8 cellular contexts compared by ENCODE assay signal in the genomic region with DNA sequence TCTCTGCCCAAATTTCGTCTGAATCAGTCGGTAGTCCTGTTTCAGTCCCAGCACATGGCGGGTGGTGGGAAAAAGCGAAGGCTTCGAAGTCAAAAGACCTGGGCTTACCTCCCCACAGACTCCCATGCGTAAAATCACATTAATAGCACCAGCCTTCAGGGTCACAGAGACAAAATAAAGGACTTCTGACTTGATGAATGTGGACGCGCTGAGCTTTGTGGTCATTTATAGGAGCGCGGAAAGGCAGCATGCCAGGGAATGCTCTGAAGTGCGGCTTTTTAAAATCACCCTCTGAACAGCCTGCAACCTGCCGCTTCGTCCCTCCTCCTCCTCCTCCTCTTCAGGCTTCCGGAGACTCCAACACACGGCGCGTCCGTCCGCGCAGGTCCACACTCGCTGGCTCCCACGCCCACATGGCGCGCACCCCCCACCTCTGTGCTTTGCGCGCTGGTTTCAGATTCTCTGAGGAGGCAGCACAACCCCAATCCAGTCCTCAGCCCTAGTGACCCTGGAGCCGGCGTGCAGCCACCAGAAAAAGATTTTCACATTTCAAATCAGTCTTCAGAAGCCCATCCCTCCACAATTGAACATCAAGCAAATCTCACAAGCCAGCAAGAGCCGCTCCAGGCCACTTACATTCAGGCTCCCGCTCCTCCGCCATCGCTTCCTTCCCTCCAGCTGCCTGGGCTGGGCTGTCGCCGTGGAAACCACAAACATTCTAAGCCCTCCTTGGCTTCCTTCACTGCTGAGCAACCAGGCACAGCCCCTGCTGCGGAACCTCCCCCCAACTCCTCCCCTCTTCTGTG. TPM values are rescaled to one million over a fixed set of nuclear protein-coding genes. Genes with fewer than 3 reads are reported as not detected.
DNase-seq lines count a peak whose midpoint lies in the region; ATAC-seq and TF ChIP-seq lines count a peak whose summit lies in the region.

C6orf118 (minus strand) TSS at position 680 of the 806 bp plus-strand sequence; CDS start at position 661, 19 bp downstream.

- H3K27ac Mint-ChIP-seq in osteocyte (ENCODE audit: unreplicated experiment) = peak within 1 kb of the TSS; percentile 67

- H3K27ac ChIP-seq in ACC112 (ENCODE audit: low read depth, low read length) (no peak within 1 kb of the TSS), VCaP (peak within 1 kb of the TSS; percentile 47), cardiac muscle cell (no peak within 1 kb of the TSS)

- peaks cover 2% of the 10 kb centered on the region for H3K9me3 Mint-ChIP-seq in osteocyte (ENCODE audit: unreplicated experiment)

- TF ChIP-seq CTCF in VCaP (conservative IDR thresholded peaks at IDR 0.05) = no peak
- no peak for TF ChIP-seq CTCF in cardiac muscle cell (IDR thresholded peaks at IDR 0.05; ENCODE audit: low read depth, low read length)
- no peak for TF ChIP-seq CTCF in osteocyte (IDR thresholded peaks at IDR 0.05)

- peak within 1 kb of the TSS; percentile 83 for H3K4me3 Mint-ChIP-seq in osteocyte (ENCODE audit: unreplicated experiment)

- H3K27me3 ChIP-seq in ACC112 (ENCODE audit: insufficient read depth, low read length) (no peaks in the 10 kb centered on the region), cardiac muscle cell (no peaks in the 10 kb centered on the region)

- peaks cover 9% of the 10 kb centered on the region for H3K4me1 Mint-ChIP-seq in osteocyte (ENCODE audit: unreplicated experiment)

- no peaks in the 10 kb centered on the region for H3K79me2 ChIP-seq in ACC112 (ENCODE audit: control insufficient read depth, insufficient read depth, low read length, unreplicated experiment)

- H3K36me3 Mint-ChIP-seq in osteocyte (ENCODE audit: unreplicated experiment) = no peaks in the 10 kb centered on the region

- H2AFZ ChIP-seq in ACC112 (ENCODE audit: low read length, unreplicated experiment) = peak within 1 kb of the TSS; percentile 96

- H3K9me3 ChIP-seq in cardiac muscle cell (ENCODE audit: low read depth) = no peaks in the 10 kb centered on the region

- no peaks in the 10 kb centered on the region for H3K27me3 Mint-ChIP-seq in osteocyte (ENCODE audit: unreplicated experiment)

- H3K4me1 ChIP-seq in ACC112 (ENCODE audit: control insufficient read depth, insufficient read depth, low read length, unreplicated experiment) = no peaks in the 10 kb centered on the region
- H3K4me1 ChIP-seq in cardiac muscle cell (ENCODE audit: low read depth) = no peaks in the 10 kb centered on the region

- ATAC-seq in GM21619 (IDR thresholded peaks at IDR 0.05; ENCODE audit: unreplicated experiment) (no peak), HG03175 (IDR thresholded peaks at IDR 0.05; ENCODE audit: unreplicated experiment) (no peak)

- peak; percentile 2 for DNase-seq in Jurkat, Clone E6-1 (ENCODE audit: low read depth, low spot score)
- DNase-seq in cardiac muscle cell (ENCODE audit: low read depth in 1 of 2, low spot score in 1 of 2) = peak; percentile 88 to 89
- DNase-seq in osteocyte (ENCODE audit: extremely low spot score, unreplicated experiment) = no peak
- no peak for DNase-seq in activated CD4-positive, alpha-beta T cell treated with anti-CD3 and anti-CD28 coated beads, Interleukin-2, amount 50 U/mL, for 1 hour

- H3K4me3 ChIP-seq in ACC112 (ENCODE audit: low read depth, low read length) (peak within 1 kb of the TSS; percentile 88), cardiac muscle cell (peak within 1 kb of the TSS; percentile 24)
- no peak within 1 kb of the TSS for H3K4me3 ChIP-seq in Jurkat, Clone E6-1 (ENCODE audit: low read length)

- H3K36me3 ChIP-seq in ACC112 (ENCODE audit: insufficient read depth, low read length) (no peaks in the 10 kb centered on the region), cardiac muscle cell (no peaks in the 10 kb centered on the region)

RNA-seq across cellular contexts. Expression of gene C6orf118, which starts in this region (rescaled TPM):
- not detected for polyA plus RNA-seq in Jurkat, Clone E6-1 (2012; ENCODE audit: insufficient read depth, insufficient read length)
- total RNA-seq in cardiac muscle cell (0.42 TPM in 1 of 2 replicates, not detected in the other), osteocyte (not detected in 2 replicates)
- polyA plus RNA-seq in cardiac muscle cell = not detected in 2 replicates

Comparison
In these comparisons a context has a peak if more than half of its experiments do, and no peak if none do; other contexts are left out.
1. Peak in DNase-seq and H3K4me3 ChIP-seq in cardiac muscle cell; RNA of the gene not detected or under 1 TPM.